ENCODE assay signal across 8 cellular contexts in genomic region chr20:52410182-52410647, GRCh38.
A peak's percentile ranks its signal among the peaks of the same experiment; 100 is the strongest.
DNase-seq lines count a peak whose midpoint lies in the region; ATAC-seq and TF ChIP-seq lines count a peak whose summit lies in the region.

No MANE protein-coding gene starts in this region.

- no peak for TF ChIP-seq CTCF in fibroblast of lung (conservative IDR thresholded peaks at IDR 0.05 in 1 of 2, IDR thresholded peaks at IDR 0.05 in 1 of 2; ENCODE audit: low read depth in 1 of 2, low read length in 2 of 2)

- ATAC-seq in GM21825 (IDR thresholded peaks at IDR 0.05; ENCODE audit: unreplicated experiment) = no peak

- H2AFZ ChIP-seq in fibroblast of lung (ENCODE audit: low read length) = no peak overlapping the region

- H3K27me3 ChIP-seq in fibroblast of lung (ENCODE audit: control insufficient read depth, insufficient read depth, low read length) = no peaks in the 10 kb centered on the region

- no peak overlapping the region for H3K4me3 ChIP-seq in fibroblast of lung (replicated peaks in 1 of 4; ENCODE audit: control extremely low read depth in 1 of 4, insufficient read depth in 1 of 4, low read depth in 3 of 4, low read length in 4 of 4)

- no peak overlapping the region for H3K9ac ChIP-seq in fibroblast of lung (ENCODE audit: insufficient read depth, low read length)

- no peaks in the 10 kb centered on the region for H3K79me2 ChIP-seq in fibroblast of lung (ENCODE audit: control insufficient read depth, insufficient read depth, low read length)

- no peaks in the 10 kb centered on the region for H3K9me3 ChIP-seq in fibroblast of lung (ENCODE audit: control insufficient read depth, insufficient read depth, low read depth, low read length)

- no peak overlapping the region for H3K4me2 ChIP-seq in fibroblast of lung (ENCODE audit: extremely low read depth, insufficient read depth, low read length)

- peak; percentile 20 for DNase-seq in HT-29 (ENCODE audit: low spot score)
- peak; percentile 48 to 52 for DNase-seq in activated CD4-positive, alpha-beta T cell treated with anti-CD3 and anti-CD28 coated beads, Interleukin-2, amount 50 U/mL, for 4 hours
- peak; percentile 72 to 77 for DNase-seq in fibroblast of lung (ENCODE audit: low read depth in 2 of 2)
- DNase-seq in stimulated activated CD4-positive, alpha-beta T cell treated with anti-CD3 and anti-CD28 coated beads, TNF-alpha, amount 100 ng/mL, for 1 hour (ENCODE audit: low read depth in 3 of 3, low spot score in 1 of 3) = peak in 2 of 3 donors; percentile 29 to 35
- no peak for DNase-seq in NCI-H2171 treated with DMSO at 0.1 percent for 48 hours (lab: John Stamatoyannopoulos, UW)
- DNase-seq in NCI-H1092 (lab: John Stamatoyannopoulos, UW) = no peak
- DNase-seq in inferior parietal cortex (ENCODE audit: extremely low spot score) = no peak

- no peaks in the 10 kb centered on the region for H4K20me1 ChIP-seq in fibroblast of lung (ENCODE audit: control insufficient read depth, extremely low read depth, insufficient read depth, low read length)

- H3K4me1 ChIP-seq in fibroblast of lung (ENCODE audit: control insufficient read depth, extremely low read depth, insufficient read depth, low read length) = no peaks in the 10 kb centered on the region

- H3K36me3 ChIP-seq in fibroblast of lung (ENCODE audit: control insufficient read depth, insufficient read depth, low read length) = no peaks in the 10 kb centered on the region

- H3K27ac ChIP-seq in fibroblast of lung (ENCODE audit: insufficient read depth, low read length) = no peak overlapping the region

Comparison
In these comparisons a context has a peak if more than half of its experiments do, and no peak if none do; other contexts are left out.
1. DNase-seq: peak in HT-29 (single experiment), activated CD4-positive, alpha-beta T cell treated with anti-CD3 and anti-CD28 coated beads, Interleukin-2, amount 50 U/mL, for 4 hours (2 of 2), fibroblast of lung (2 of 2) and stimulated activated CD4-positive, alpha-beta T cell treated with anti-CD3 and anti-CD28 coated beads, TNF-alpha, amount 100 ng/mL, for 1 hour (2 of 3); none in NCI-H2171 treated with DMSO at 0.1 percent for 48 hours (single experiment), NCI-H1092 (single experiment) and inferior parietal cortex (single experiment).